Comparison of ENCODE assay signal across 9 cellular contexts in the genomic region with DNA sequence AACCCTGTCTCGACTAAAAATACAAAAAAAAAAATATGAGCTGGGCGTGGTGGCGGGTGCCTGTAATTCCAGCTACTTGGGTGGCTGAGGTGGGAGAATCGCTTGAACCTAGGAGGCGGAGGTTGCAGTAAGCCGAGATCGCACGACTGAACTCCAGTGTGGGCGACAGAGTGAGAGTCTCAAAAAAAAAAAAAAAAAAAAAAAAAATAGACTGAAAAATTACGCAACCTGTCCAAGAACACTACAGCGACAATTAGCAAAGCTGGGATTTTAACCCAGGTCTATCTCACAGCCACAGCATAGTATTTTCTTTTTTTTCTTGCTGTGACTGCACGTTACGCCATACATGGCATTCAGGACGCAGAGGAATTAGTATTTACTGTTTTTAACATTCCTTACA. TPM values are rescaled to one million over a fixed set of nuclear protein-coding genes. Genes with fewer than 3 reads are reported as not detected.
DNase-seq lines count a peak whose midpoint lies in the region; ATAC-seq and TF ChIP-seq lines count a peak whose summit lies in the region.
"Had no signal": no experiment of that assay in that cellular context is flagged by ENCODE, and none has a peak within 500 bp of the region (broad histone marks: within the 10 kb centered on the region; RNA-seq: fewer than 3 reads in every experiment).

No MANE protein-coding gene starts in this region.

- H4K91ac ChIP-seq in neuronal stem cell (ENCODE audit: low read depth, low read length, poor library complexity) = no peak overlapping the region

- DNase-seq in CD4-positive, CD25-positive, alpha-beta regulatory T cell = no peak
- peak; percentile 48 for DNase-seq in NB4 (ENCODE audit: low read depth)
- DNase-seq in neuronal stem cell (ENCODE audit: low spot score) = no peak
- DNase-seq in NCI-H2107 (lab: John Stamatoyannopoulos, UW) = no peak
- DNase-seq in NCI-H226 = no peak
- DNase-seq: stimulated activated CD4-positive, alpha-beta T cell treated with anti-CD3 and anti-CD28 coated beads, Interleukin-4, amount 100 ng/mL, for 1 hour had no signal

- H2BK12ac ChIP-seq in neuronal stem cell (ENCODE audit: low read length) = no peak overlapping the region

- no peak overlapping the region for H3K23ac ChIP-seq in neuronal stem cell (ENCODE audit: low read depth, low read length, poor library complexity)

- H3K9ac ChIP-seq in neuronal stem cell (ENCODE audit: low read depth, low read length, poor library complexity) = no peak overlapping the region

- H2AK5ac ChIP-seq in neuronal stem cell (ENCODE audit: low read depth, low read length) = no peak overlapping the region

- peaks cover 11% of the 10 kb centered on the region for H3K79me1 ChIP-seq in neuronal stem cell (ENCODE audit: low read depth, low read length)

- H3K4me3 Mint-ChIP-seq in CD4-positive, CD25-positive, alpha-beta regulatory T cell = peak overlapping the region; percentile 96 to 100 (median 98)

- H3K36me3 ChIP-seq in CD4-positive, CD25-positive, alpha-beta regulatory T cell (ENCODE audit: control insufficient read depth, insufficient read depth, low read length) = peaks cover 4% of the 10 kb centered on the region
- peaks cover 11% of the 10 kb centered on the region for H3K36me3 ChIP-seq in ectodermal cell (ENCODE audit: control insufficient read depth, insufficient read depth, low read length)
- peaks cover 6 to 15% of the 10 kb centered on the region in 2 donors for H3K36me3 ChIP-seq in neuronal stem cell (replicated peaks in 1 of 2; ENCODE audit: control insufficient read depth in 2 of 2, insufficient read depth in 2 of 2, low read length in 2 of 2)

- no peak overlapping the region for H3K4ac ChIP-seq in neuronal stem cell (ENCODE audit: low read length)

- ATAC-seq in CD4-positive, CD25-positive, alpha-beta regulatory T cell (ENCODE audit: low read depth in 2 of 2) = no peak
- ATAC-seq in HG03342 (IDR thresholded peaks at IDR 0.05; ENCODE audit: unreplicated experiment) (no peak), HG03159 (IDR thresholded peaks at IDR 0.05; ENCODE audit: unreplicated experiment) (no peak)

- H2BK5ac ChIP-seq in neuronal stem cell (ENCODE audit: low read length) = no peak overlapping the region

- peak overlapping the region; percentile 36 for H3K4me2 ChIP-seq in neuronal stem cell (ENCODE audit: insufficient read depth, low read length, poor library complexity, severe bottlenecking)

- H2BK15ac ChIP-seq in neuronal stem cell (ENCODE audit: low read length) = no peak overlapping the region

- no peak overlapping the region for H2AFZ ChIP-seq in neuronal stem cell (ENCODE audit: low read length)

- H3K9me3 Mint-ChIP-seq in CD4-positive, CD25-positive, alpha-beta regulatory T cell = peaks cover 0 to 4% (median 0%) of the 10 kb centered on the region in 7 donors

- H2BK120ac ChIP-seq in neuronal stem cell (ENCODE audit: low read depth, low read length) = no peak overlapping the region

- H4K8ac ChIP-seq in neuronal stem cell (ENCODE audit: low read depth, low read length) = no peak overlapping the region

- peaks cover 0 to 64% (median 30%) of the 10 kb centered on the region in 4 donors for H3K4me1 Mint-ChIP-seq in CD4-positive, CD25-positive, alpha-beta regulatory T cell

- TF ChIP-seq POLR2A in NB4 (IDR thresholded peaks at IDR 0.05; ENCODE audit: extremely low read depth, insufficient read length) = no peak

- no peak overlapping the region for H3K14ac ChIP-seq in neuronal stem cell (ENCODE audit: low read length)

- H3K27ac ChIP-seq in CD4-positive, CD25-positive, alpha-beta regulatory T cell (ENCODE audit: insufficient read depth, low read length, poor library complexity, severe bottlenecking) = peak overlapping the region; percentile 94
- H3K27ac ChIP-seq in ectodermal cell (ENCODE audit: insufficient read depth, low read depth, low read length, poor library complexity, severe bottlenecking) = peak overlapping the region; percentile 26
- H3K27ac ChIP-seq in neuronal stem cell (replicated peaks; ENCODE audit: low read length) = no peak overlapping the region

- no peaks in the 10 kb centered on the region for H3K27me3 Mint-ChIP-seq in CD4-positive, CD25-positive, alpha-beta regulatory T cell

- H3K9me3 ChIP-seq in CD4-positive, CD25-positive, alpha-beta regulatory T cell (ENCODE audit: control insufficient read depth in 2 of 2, low read length in 2 of 2) = peaks cover 0 to 6% of the 10 kb centered on the region in 2 experiments
- no peaks in the 10 kb centered on the region for H3K9me3 ChIP-seq in ectodermal cell (ENCODE audit: control insufficient read depth, low read length)
- peaks cover 0 to 21% of the 10 kb centered on the region in 2 donors for H3K9me3 ChIP-seq in neuronal stem cell (replicated peaks in 1 of 2; ENCODE audit: control insufficient read depth in 2 of 2, insufficient read depth in 1 of 2, low read depth in 1 of 2, low read length in 2 of 2)

- peak overlapping the region; percentile 96 to 98 (median 98) for H3K27ac Mint-ChIP-seq in CD4-positive, CD25-positive, alpha-beta regulatory T cell

- no peak overlapping the region for H3K18ac ChIP-seq in neuronal stem cell (ENCODE audit: low read length)

- peaks cover 26% of the 10 kb centered on the region for H3K4me1 ChIP-seq in CD4-positive, CD25-positive, alpha-beta regulatory T cell (ENCODE audit: control insufficient read depth, insufficient read depth, low read length, poor library complexity, severe bottlenecking)
- H3K4me1 ChIP-seq in ectodermal cell (ENCODE audit: control insufficient read depth, insufficient read depth, low read length) (no peaks in the 10 kb centered on the region), neuronal stem cell (ENCODE audit: control insufficient read depth in 2 of 2, insufficient read depth in 1 of 2, low read depth in 1 of 2, low read length in 2 of 2) (peaks cover 1 to 7% of the 10 kb centered on the region in 2 donors)

- peaks cover 11% of the 10 kb centered on the region for H3K36me3 Mint-ChIP-seq in CD4-positive, CD25-positive, alpha-beta regulatory T cell

- H3K4me3 ChIP-seq in CD4-positive, CD25-positive, alpha-beta regulatory T cell (ENCODE audit: low read depth, low read length) = peak overlapping the region; percentile 86
- H3K4me3 ChIP-seq in NB4 (ENCODE audit: low read depth, low read length) = peak overlapping the region; percentile 95
- H3K4me3 ChIP-seq in ectodermal cell (ENCODE audit: insufficient read depth, low read depth, low read length) = peak overlapping the region; percentile 87
- peak overlapping the region in 1 of 2 donors; percentile 81 for H3K4me3 ChIP-seq in neuronal stem cell (ENCODE audit: low read length in 2 of 2)

- TF ChIP-seq CTCF in NB4 (IDR thresholded peaks at IDR 0.05; ENCODE audit: low read depth, low read length) = no peak

- WGBS in ectodermal cell, 2 experiments = 93% methylated on average over 14 of the region's 14 CpGs
- no CpG with 5 or more reads among the region's 14 CpGs for WGBS in neuronal stem cell (ENCODE audit: extremely low coverage in 2 of 2, insufficient read length in 2 of 2, insufficient replicate concordance in 1 of 2), 2 donors

- H3K27me3 ChIP-seq in CD4-positive, CD25-positive, alpha-beta regulatory T cell (ENCODE audit: control insufficient read depth, insufficient read depth, low read length) = no peaks in the 10 kb centered on the region
- H3K27me3 ChIP-seq in ectodermal cell (ENCODE audit: control insufficient read depth, insufficient read depth, low read length, poor library complexity, severe bottlenecking) (no peaks in the 10 kb centered on the region), neuronal stem cell (ENCODE audit: control insufficient read depth in 3 of 3, insufficient read depth in 3 of 3, low read depth in 1 of 3, low read length in 3 of 3) (no peaks in the 10 kb centered on the region)

RNA-seq across cellular contexts. Expression of a gene that starts 1.1 kb away (rescaled TPM):
- 30.4 TPM for total RNA-seq in CD4-positive, CD25-positive, alpha-beta regulatory T cell
- 10 to 100 TPM; 16.6 to 22.7 (median 18.2) TPM for polyA plus RNA-seq in CD4-positive, CD25-positive, alpha-beta regulatory T cell
- polyA plus RNA-seq in ectodermal cell (2013, experiment 1 of 4) = 23.5 TPM
- polyA plus RNA-seq in ectodermal cell (2013, experiment 2 of 4) = 22.3 TPM
- 17.1 TPM for polyA plus RNA-seq in ectodermal cell (2013, experiment 3 of 4)
- 19.5 TPM for polyA plus RNA-seq in ectodermal cell (2013, experiment 4 of 4)
- 10.4 TPM for polyA plus RNA-seq in neuronal stem cell (2013, experiment 1 of 2)
- 9.9 TPM for polyA plus RNA-seq in neuronal stem cell (2013, experiment 2 of 2)
